15 cellular contexts compared by ENCODE assay signal in the genomic region with DNA sequence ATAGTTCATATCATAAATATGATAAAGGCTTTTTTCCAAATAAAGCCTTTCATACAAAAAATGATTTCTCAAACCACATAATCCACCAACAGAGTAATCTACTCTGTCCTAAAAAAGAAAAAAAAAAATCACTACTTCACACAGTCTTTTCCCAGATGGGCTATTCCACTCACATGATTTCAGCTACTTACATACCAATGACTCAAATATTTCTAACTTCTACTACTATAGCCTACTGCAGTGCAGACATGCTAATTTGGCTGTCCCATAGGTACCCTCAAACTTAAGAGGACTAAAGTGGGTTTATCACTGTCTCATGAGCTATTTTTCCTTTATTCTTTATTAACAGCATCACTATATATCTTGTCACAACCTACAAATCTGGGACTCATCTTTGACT. TPM values are rescaled to one million over a fixed set of nuclear protein-coding genes. Genes with fewer than 3 reads are reported as not detected.
DNase-seq lines count a peak whose midpoint lies in the region; ATAC-seq and TF ChIP-seq lines count a peak whose summit lies in the region.
"Had no signal": no experiment of that assay in that cellular context is flagged by ENCODE, and none has a peak within 500 bp of the region (broad histone marks: within the 10 kb centered on the region; RNA-seq: fewer than 3 reads in every experiment).

No MANE protein-coding gene starts in this region.

- H3K9me3 ChIP-seq in SK-N-SH (no peaks in the 10 kb centered on the region), GM23248 (ENCODE audit: low read depth) (no peaks in the 10 kb centered on the region), osteoblast (ENCODE audit: low read depth, low read length) (no peaks in the 10 kb centered on the region), gastrocnemius medialis (no peaks in the 10 kb centered on the region)
- H3K9me3 ChIP-seq: BLaER1 treated with 17β-estradiol and CSF1 and Interleukin-3, amounts not matched to agents 10 nM and 100 nM; HAP-1 had no signal

- ATAC-seq in SK-N-SH treated with all-trans-retinoic acid at 6 μM for 48 hours (peak; percentile 60), gastrocnemius medialis (no peak)
- ATAC-seq: GM12878 had no signal

- CTCF ChIA-PET in SK-N-SH (lab: Yijun Ruan, JAX) = interaction anchor here (0.9 to 2.4 kb wide), 9 partner anchors 15 to 249 kb away, joined by 3 to 4 read pairs (median 3); a partner anchor contains a TSS

- H3K4me3 ChIP-seq in SK-N-SH (ENCODE audit: low read depth in 2 of 2, low read length in 1 of 2) (no peak overlapping the region), GM23248 (no peak overlapping the region), choroid plexus epithelial cell (ENCODE audit: low read depth, low read length) (no peak overlapping the region), osteoblast (ENCODE audit: insufficient read depth, low read length) (no peak overlapping the region), gastrocnemius medialis (no peak overlapping the region)
- H3K4me3 ChIP-seq: BLaER1 treated with 17β-estradiol and CSF1 and Interleukin-3, amounts not matched to agents 10 nM and 100 nM; GM12878; HAP-1 had no signal

- H2AFZ ChIP-seq in SK-N-SH (ENCODE audit: low read depth) = no peak overlapping the region
- H2AFZ ChIP-seq in GM23248 = no peak overlapping the region
- no peak overlapping the region for H2AFZ ChIP-seq in osteoblast (ENCODE audit: low read length)

- H3K27ac ChIP-seq in SK-N-SH (ENCODE audit: low read depth in 2 of 2, low read length in 1 of 2) (peak overlapping the region in 1 of 2 experiments; percentile 12; a peak in 1 of 4 replicates), GM23248 (no peak overlapping the region), osteoblast (ENCODE audit: low read depth, low read length) (no peak overlapping the region), gastrocnemius medialis (no peak overlapping the region)
- H3K27ac ChIP-seq: 22Rv1; BLaER1 treated with 17β-estradiol and CSF1 and Interleukin-3, amounts not matched to agents 10 nM and 100 nM; HL-60 had no signal

- in situ Hi-C loops in GM23248 (cut with MboI) = no loop called here
- in situ Hi-C loops in gastrocnemius medialis (cut with MboI; ENCODE audit: low sequenced_read_pairs in 4 of 4) = no loop called here

- no peak for TF ChIP-seq EP300 in SK-N-SH (IDR thresholded peaks at IDR 0.05; ENCODE audit: borderline replicate concordance in 1 of 2, low read depth in 1 of 2, low read length in 1 of 2)

- intact Hi-C loops in gastrocnemius medialis (cut with DNase I; ENCODE audit: low total_unique reads) = no loop called here

- no peaks in the 10 kb centered on the region for H3K27me3 ChIP-seq in SK-N-SH (ENCODE audit: insufficient read depth)
- no peaks in the 10 kb centered on the region for H3K27me3 ChIP-seq in GM23248 (replicated peaks; ENCODE audit: insufficient read depth)
- no peaks in the 10 kb centered on the region for H3K27me3 ChIP-seq in osteoblast (ENCODE audit: insufficient read depth, low read length)
- H3K27me3 ChIP-seq in gastrocnemius medialis = no peaks in the 10 kb centered on the region
- H3K27me3 ChIP-seq: BLaER1 treated with 17β-estradiol and CSF1 and Interleukin-3, amounts not matched to agents 10 nM and 100 nM had no signal

- H3K9me2 ChIP-seq in SK-N-SH (no peaks in the 10 kb centered on the region), GM23248 (ENCODE audit: insufficient read depth) (no peaks in the 10 kb centered on the region)

- H3K9ac ChIP-seq in SK-N-SH (no peak overlapping the region), GM23248 (no peak overlapping the region)
- H3K9ac ChIP-seq: BLaER1 treated with 17β-estradiol and CSF1 and Interleukin-3, amounts not matched to agents 10 nM and 100 nM had no signal

- no peak for TF ChIP-seq CTCF in SK-N-SH (IDR thresholded peaks at IDR 0.05)
- no peak for TF ChIP-seq CTCF in choroid plexus epithelial cell (conservative IDR thresholded peaks at IDR 0.05; ENCODE audit: low read depth, low read length)
- TF ChIP-seq CTCF in osteoblast (IDR thresholded peaks at IDR 0.05; ENCODE audit: extremely low read depth, low read depth, low read length) = no peak
- no peak for TF ChIP-seq CTCF in gastrocnemius medialis (IDR thresholded peaks at IDR 0.05 in 4 of 5, conservative IDR thresholded peaks at IDR 0.05 in 1 of 5)

- peaks cover 13% of the 10 kb centered on the region for H3F3A ChIP-seq in SK-N-SH (replicated peaks; ENCODE audit: insufficient read depth)
- H3F3A ChIP-seq in GM23248 (ENCODE audit: insufficient read depth) = peaks cover 28% of the 10 kb centered on the region

- no peak overlapping the region for H3K4me2 ChIP-seq in SK-N-SH
- H3K4me2 ChIP-seq in GM23248 (ENCODE audit: unreplicated experiment) = peak overlapping the region; percentile 1
- H3K4me2 ChIP-seq in osteoblast (ENCODE audit: insufficient read depth, low read length) = no peak overlapping the region
- H3K4me2 ChIP-seq: BLaER1 treated with 17β-estradiol and CSF1 and Interleukin-3, amounts not matched to agents 10 nM and 100 nM had no signal

- no peaks in the 10 kb centered on the region for H3K79me2 ChIP-seq in SK-N-SH (ENCODE audit: insufficient read depth)
- H3K79me2 ChIP-seq in GM23248 (ENCODE audit: insufficient read depth) = no peaks in the 10 kb centered on the region
- no peaks in the 10 kb centered on the region for H3K79me2 ChIP-seq in osteoblast (ENCODE audit: insufficient read depth, low read length)

- H4K20me1 ChIP-seq in SK-N-SH (ENCODE audit: insufficient read depth) (no peaks in the 10 kb centered on the region), GM23248 (ENCODE audit: insufficient read depth) (peaks cover 4% of the 10 kb centered on the region; the same call in 1 of the 2 replicates), osteoblast (ENCODE audit: insufficient read depth, low read length) (no peaks in the 10 kb centered on the region)
- H4K20me1 ChIP-seq: BLaER1 treated with 17β-estradiol and CSF1 and Interleukin-3, amounts not matched to agents 10 nM and 100 nM had no signal

- DNase-seq in SK-N-SH (no peak), GM23248 (peak; percentile 37), choroid plexus epithelial cell (ENCODE audit: low read depth) (peak; percentile 58), osteoblast (ENCODE audit: insufficient read length, low spot score, missing footprints) (peak; percentile 55), NCI-H2107 (lab: John Stamatoyannopoulos, UW) (no peak), NCI-H2029 (lab: John Stamatoyannopoulos, UW) (no peak), gastrocnemius medialis (no peak)
- DNase-seq: CD4-positive, CD25-positive, alpha-beta regulatory T cell; DMS53 had no signal

- POLR2A ChIA-PET in SK-N-SH (lab: Yijun Ruan, JAX) = no interaction called here

- no peak for TF ChIP-seq RAD21 in SK-N-SH (IDR thresholded peaks at IDR 0.05; ENCODE audit: low read length)

- H3K36me3 ChIP-seq in SK-N-SH (replicated peaks in 1 of 2; ENCODE audit: control insufficient read depth in 1 of 2, insufficient read depth in 2 of 2, low read length in 1 of 2) = peaks cover 72 to 75% of the 10 kb centered on the region in 2 experiments
- peaks cover 34% of the 10 kb centered on the region for H3K36me3 ChIP-seq in GM23248 (ENCODE audit: low read depth)
- peaks cover 24% of the 10 kb centered on the region for H3K36me3 ChIP-seq in osteoblast (ENCODE audit: insufficient read depth, low read length)
- H3K36me3 ChIP-seq in gastrocnemius medialis = peaks cover 5 to 86% of the 10 kb centered on the region in 2 donors

- no peak for TF ChIP-seq POLR2A in gastrocnemius medialis (IDR thresholded peaks at IDR 0.05)

- no peaks in the 10 kb centered on the region; a peak in 1 of 4 replicates for H3K4me1 ChIP-seq in SK-N-SH (ENCODE audit: control insufficient read depth in 1 of 2, insufficient read depth in 2 of 2, low read depth in 1 of 2, low read length in 1 of 2)
- peaks cover 28% of the 10 kb centered on the region for H3K4me1 ChIP-seq in GM23248 (ENCODE audit: insufficient read depth)
- peaks cover 18% of the 10 kb centered on the region for H3K4me1 ChIP-seq in osteoblast (ENCODE audit: insufficient read depth, low read length)
- H3K4me1 ChIP-seq in gastrocnemius medialis = no peaks in the 10 kb centered on the region
- H3K4me1 ChIP-seq: BLaER1 treated with 17β-estradiol and CSF1 and Interleukin-3, amounts not matched to agents 10 nM and 100 nM; HAP-1 had no signal

TF ChIP-seq in SK-N-SH treated with all-trans-retinoic acid at 6 μM for 48 hours, 23 proteins besides CTCF, POLR2A, EP300 and RAD21 (continues in another document):
- TF ChIP-seq GLIS3 (CRISPR knock-in tag; IDR thresholded peaks at IDR 0.05) (no peak), SNAI2 (CRISPR knock-in tag; IDR thresholded peaks at IDR 0.05) (no peak), ZC3H10 (CRISPR knock-in tag; IDR thresholded peaks at IDR 0.05) (no peak), ESRRG (CRISPR knock-in tag; IDR thresholded peaks at IDR 0.05) (no peak), BACH2 (CRISPR knock-in tag; IDR thresholded peaks at IDR 0.05; ENCODE audit: borderline replicate concordance) (no peak), CSDC2 (CRISPR knock-in tag; IDR thresholded peaks at IDR 0.05) (no peak), PPARA (CRISPR knock-in tag; IDR thresholded peaks at IDR 0.05; ENCODE audit: borderline replicate concordance) (no peak), ZNF70 (CRISPR knock-in tag; IDR thresholded peaks at IDR 0.05) (no peak)

TF ChIP-seq in SK-N-SH, 30 proteins besides CTCF, POLR2A, EP300 and RAD21 (continues in another document):
- TF ChIP-seq CHD2 (IDR thresholded peaks at IDR 0.05; ENCODE audit: low read length, partially characterized antibody) = no peak
- TF ChIP-seq, protein P1, sequence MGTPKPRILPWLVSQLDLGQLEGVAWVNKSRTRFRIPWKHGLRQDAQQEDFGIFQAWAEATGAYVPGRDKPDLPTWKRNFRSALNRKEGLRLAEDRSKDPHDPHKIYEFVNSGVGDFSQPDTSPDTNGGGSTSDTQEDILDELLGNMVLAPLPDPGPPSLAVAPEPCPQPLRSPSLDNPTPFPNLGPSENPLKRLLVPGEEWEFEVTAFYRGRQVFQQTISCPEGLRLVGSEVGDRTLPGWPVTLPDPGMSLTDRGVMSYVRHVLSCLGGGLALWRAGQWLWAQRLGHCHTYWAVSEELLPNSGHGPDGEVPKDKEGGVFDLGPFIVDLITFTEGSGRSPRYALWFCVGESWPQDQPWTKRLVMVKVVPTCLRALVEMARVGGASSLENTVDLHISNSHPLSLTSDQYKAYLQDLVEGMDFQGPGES (IDR thresholded peaks at IDR 0.05; ENCODE audit: low read depth, low read length) = no peak
- no peak for TF ChIP-seq SMC3 (IDR thresholded peaks at IDR 0.05; ENCODE audit: low read depth, low read length)
- TF ChIP-seq RXRA (IDR thresholded peaks at IDR 0.05; ENCODE audit: borderline replicate concordance, low read depth) = no peak
- no peak for TF ChIP-seq NFIC (IDR thresholded peaks at IDR 0.05; ENCODE audit: borderline replicate concordance)

RNA-seq across cellular contexts. Expression of a gene that starts 57.4 kb away (rescaled TPM):
- polyA plus RNA-seq in SK-N-SH (2012; rRNA removed) (49.0 and 53.9 TPM in 2 replicates), GM23248 (2016; fragmentation: Nextera tagmentation; extraction: Ambion mirVana) (46.8 and 53.6 TPM in 2 replicates)
- 43.8 and 49.4 TPM in 2 replicates for polyA plus RNA-seq in SK-N-SH (2012; cell fraction: cytosol; rRNA removed)
- 40.4 and 57.5 TPM in 2 replicates for polyA plus RNA-seq in SK-N-SH (2012; cell fraction: nucleus; rRNA removed)
- total RNA-seq in GM23248 (2014; rRNA removed; shearing (Covaris generic)) = 34.9 and 46.4 TPM in 2 replicates
- total RNA-seq in osteoblast (65.1 and 68.8 TPM in 2 replicates), gastrocnemius medialis (10 to 100 TPM; 10.6 to 29.2 (median 16.0) TPM)

Comparison
In these comparisons a context has a peak if more than half of its experiments do, and no peak if none do; other contexts are left out.
1. DNase-seq: peak in GM23248 (single experiment), choroid plexus epithelial cell (single experiment) and osteoblast (single experiment); none in SK-N-SH (single experiment), NCI-H2107 (single experiment), NCI-H2029 (single experiment) and gastrocnemius medialis (0 of 2).